Comparison of ENCODE assay signal across 1 cellular context in genomic region chr20:17956099-17956685, GRCh38.
A peak's percentile ranks its signal among the peaks of the same experiment; 100 is the strongest.
TF ChIP-seq lines count a peak whose summit lies in the region.

No MANE protein-coding gene starts in this region.

TF ChIP-seq in HepG2, 621 proteins besides CTCF, POLR2A, EP300 and RAD21:
- 0 out of 2 replicates have a peak, but pooled peaks have one; percentile 33 for TF ChIP-seq ZNF274 (CRISPR knock-in tag; IDR thresholded peaks at IDR 0.05)
- TF ChIP-seq SOX6 (IDR thresholded peaks at IDR 0.05) = no peak
- peak; percentile 19; the same call in 1 of the 2 replicates for TF ChIP-seq SOX6 (CRISPR knock-in tag; IDR thresholded peaks at IDR 0.05)
- TF ChIP-seq ZBTB14 (CRISPR knock-in tag; IDR thresholded peaks at IDR 0.05) = no peak
- peak; percentile 35; the same call in 1 of the 2 replicates for TF ChIP-seq SP4 (CRISPR knock-in tag; IDR thresholded peaks at IDR 0.05)
- peak; percentile 36; the same call in 1 of the 2 replicates for TF ChIP-seq RBFOX2 (IDR thresholded peaks at IDR 0.05; ENCODE audit: low read depth, low read length)
- 0 out of 2 replicates have a peak, but pooled peaks have one; percentile 12 for TF ChIP-seq FOXC1 (CRISPR knock-in tag; IDR thresholded peaks at IDR 0.05; ENCODE audit: borderline replicate concordance)
- TF ChIP-seq AGO2 (optimal IDR thresholded peaks at IDR 0.05; ENCODE audit: low read depth, low read length) = peak; percentile 57
- 0 out of 2 replicates have a peak, but pooled peaks have one; percentile 3 for TF ChIP-seq POLR2AphosphoS5 (IDR thresholded peaks at IDR 0.05; ENCODE audit: low read depth, low read length)
- TF ChIP-seq ZSCAN12 (CRISPR knock-in tag; IDR thresholded peaks at IDR 0.05) = no peak
